Comparison of ENCODE assay signal across 15 cellular contexts in the genomic region with DNA sequence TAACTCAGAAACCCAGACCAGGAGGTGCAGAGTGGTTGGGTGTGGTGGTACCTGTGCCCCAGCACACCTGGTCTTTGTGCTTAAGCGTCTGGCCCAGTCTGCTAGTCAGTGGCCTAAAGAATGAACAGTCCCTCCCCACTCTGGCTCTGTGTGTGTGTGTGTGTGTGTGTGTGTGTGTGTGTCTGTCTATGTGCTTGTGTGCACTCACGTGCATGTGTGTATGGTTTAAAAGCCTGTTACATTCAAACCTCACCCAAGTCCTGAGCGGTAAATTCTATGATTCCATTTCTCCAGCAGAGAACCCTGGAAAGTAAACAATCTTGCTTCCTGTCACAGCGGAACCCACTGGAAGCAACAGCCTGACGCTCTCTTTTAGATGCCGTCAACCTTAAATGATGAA.
"Had no signal": no experiment of that assay in that cellular context is flagged by ENCODE, and none has a peak within 500 bp of the region (broad histone marks: within the 10 kb centered on the region; RNA-seq: fewer than 3 reads in every experiment).

No MANE protein-coding gene starts in this region.

- H3K4me1 ChIP-seq: colonic mucosa, right atrium auricular region had no signal

- H3K4me3 Mint-ChIP-seq: activated B cell treated with CpG ODN at 0.5 μM for 24 hours; activated CD4-positive, alpha-beta T cell treated with anti-CD3 and anti-CD28 coated beads, Interleukin-2, amount 10 ng/mL, durations not matched to agents 24 days and 14 days; mesothelial cell of epicardium; T-cell had no signal

- DNase-seq: activated B cell treated with CpG ODN at 0.5 μM for 24 hours; activated CD4-positive, alpha-beta T cell treated with anti-CD3 and anti-CD28 coated beads, Interleukin-2, amount 10 ng/mL, durations not matched to agents 24 days and 14 days; activated effector memory CD4-positive, alpha-beta T cell treated with anti-CD3 and anti-CD28 coated beads, Interleukin-2, amount 50 U/mL, for 16 hours; activated T-cell treated with anti-CD3 and anti-CD28 coated beads for 4 hours; colonic mucosa; effector CD8-positive, alpha-beta T cell; left ventricle myocardium superior; posterior cingulate gyrus; small intestine; T-cell; trophoblast cell had no signal

- H3K27ac Mint-ChIP-seq: mesothelial cell of epicardium had no signal

- H3K27me3 Mint-ChIP-seq: activated B cell treated with CpG ODN at 0.5 μM for 24 hours; activated CD4-positive, alpha-beta T cell treated with anti-CD3 and anti-CD28 coated beads, Interleukin-2, amount 10 ng/mL, durations not matched to agents 24 days and 14 days; T-cell had no signal

- H3K9me3 Mint-ChIP-seq: activated B cell treated with CpG ODN at 0.5 μM for 24 hours; activated CD4-positive, alpha-beta T cell treated with anti-CD3 and anti-CD28 coated beads, Interleukin-2, amount 10 ng/mL, durations not matched to agents 24 days and 14 days; mesothelial cell of epicardium; T-cell had no signal

- H3K4me3 ChIP-seq: colonic mucosa, gastroesophageal sphincter, right atrium auricular region, SK-N-MC had no signal

- H3K9me3 ChIP-seq: colonic mucosa, gastroesophageal sphincter, right atrium auricular region had no signal

- H3K36me3 ChIP-seq: colonic mucosa had no signal

- ATAC-seq: gastroesophageal sphincter, left ventricle myocardium superior had no signal

- H3K4me1 Mint-ChIP-seq: activated B cell treated with CpG ODN at 0.5 μM for 24 hours had no signal
